In the genomic region with DNA sequence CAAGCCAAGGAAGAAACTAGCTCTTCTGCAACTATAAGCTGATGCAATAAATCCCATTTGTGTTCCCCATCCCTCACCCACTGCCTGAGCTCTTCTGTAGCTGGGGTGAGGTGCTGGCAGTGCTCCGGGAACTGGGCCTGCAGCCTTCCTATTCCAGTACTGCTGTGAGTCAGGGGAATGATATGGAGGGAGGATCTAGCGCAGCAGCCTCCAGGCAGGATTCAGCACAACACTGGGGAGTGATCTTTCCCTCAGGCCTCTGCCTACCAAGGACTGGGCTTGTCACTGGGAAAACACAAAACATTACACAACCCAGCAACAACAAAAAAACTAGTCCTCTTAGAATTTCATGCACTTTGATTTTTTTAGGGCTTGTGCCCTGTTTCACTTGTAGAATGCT, we compare ENCODE assay signal across 8 cellular contexts. TPM values are rescaled to one million over a fixed set of nuclear protein-coding genes. Genes with fewer than 3 reads are reported as not detected.
DNase-seq lines count a peak whose midpoint lies in the region; ATAC-seq and TF ChIP-seq lines count a peak whose summit lies in the region.

No MANE protein-coding gene starts in this region.

- no peaks in the 10 kb centered on the region for H3K36me3 ChIP-seq in gastrocnemius medialis

- peak; percentile 98 for ATAC-seq in left ventricle myocardium superior
- ATAC-seq in gastrocnemius medialis, result peak; percentile 84 to 90
- no peak for ATAC-seq in GM21528 (IDR thresholded peaks at IDR 0.05; ENCODE audit: low FRiP score, unreplicated experiment)
- no peak for ATAC-seq in GM19328 (IDR thresholded peaks at IDR 0.05; ENCODE audit: unreplicated experiment)

- no peaks in the 10 kb centered on the region for H3K27me3 ChIP-seq in gastrocnemius medialis

- no peak for TF ChIP-seq CTCF in gastrocnemius medialis (IDR thresholded peaks at IDR 0.05 in 4 of 5, conservative IDR thresholded peaks at IDR 0.05 in 1 of 5)

- intact Hi-C loops in left ventricle myocardium superior (cut with micrococcal nuclease) (no loop called here), gastrocnemius medialis (cut with DNase I; ENCODE audit: low total_unique reads) (no loop called here)

- no peak for TF ChIP-seq POLR2A in gastrocnemius medialis (IDR thresholded peaks at IDR 0.05)

- DNase-seq in GM03348 (ENCODE audit: low spot score) (peak; percentile 90), left ventricle myocardium superior (peak; percentile 89), gastrocnemius medialis (peak; percentile 76 to 87), NCI-H146 (lab: John Stamatoyannopoulos, UW) (no peak), NCI-H774 (lab: John Stamatoyannopoulos, UW) (no peak)

- no peaks in the 10 kb centered on the region for H3K4me1 ChIP-seq in gastrocnemius medialis

- H3K4me3 ChIP-seq in gastrocnemius medialis, result no peak overlapping the region

- in situ Hi-C loops in gastrocnemius medialis (cut with MboI; ENCODE audit: low sequenced_read_pairs in 4 of 4), result no loop called here

- no peaks in the 10 kb centered on the region for H3K9me3 ChIP-seq in gastrocnemius medialis

- H3K27ac ChIP-seq in angular gyrus (ENCODE audit: low read depth, low read length), result peak overlapping the region; percentile 22
- H3K27ac ChIP-seq in gastrocnemius medialis, result peak overlapping the region; percentile 45 to 67 (median 58)

RNA-seq across cellular contexts. Expression of a gene that starts 58.7 kb away (rescaled TPM):
- 2.6 TPM for total RNA-seq in left ventricle myocardium superior
- total RNA-seq in gastrocnemius medialis, result 1 to 10 TPM in 1 of 4 donors, under 1 TPM in 3; 0.17 to 2.5 (median 0.67) TPM

Comparison
In these comparisons a context has a peak if more than half of its experiments do, and no peak if none do; other contexts are left out.
1. DNase-seq: peak in GM03348 (single experiment), left ventricle myocardium superior (single experiment) and gastrocnemius medialis (2 of 2); none in NCI-H146 (single experiment) and NCI-H774 (single experiment).
2. ATAC-seq: peak in left ventricle myocardium superior (single experiment) and gastrocnemius medialis (2 of 2); none in GM21528 (single experiment) and GM19328 (single experiment).